ENCODE assay signal across 9 cellular contexts in genomic region chr3:167736264-167736787, GRCh38. TPM values are rescaled to one million over a fixed set of nuclear protein-coding genes. Genes with fewer than 3 reads are reported as not detected.
DNase-seq lines count a peak whose midpoint lies in the region; ATAC-seq and TF ChIP-seq lines count a peak whose summit lies in the region.
"Had no signal": no experiment of that assay in that cellular context is flagged by ENCODE, and none has a peak within 500 bp of the region (broad histone marks: within the 10 kb centered on the region; RNA-seq: fewer than 3 reads in every experiment).

No MANE protein-coding gene starts in this region.

- H3K4me3 Mint-ChIP-seq in stimulated activated memory B cell treated with anti-CD40 and anti-IgM and Interleukin-4, amounts not matched to agents 10 μg/mL and 1 μg/mL and 100 μg/mL, for 72 hours: peak overlapping the region; percentile 49

- H3K27ac Mint-ChIP-seq in stimulated activated memory B cell treated with anti-CD40 and anti-IgM and Interleukin-4, amounts not matched to agents 10 μg/mL and 1 μg/mL and 100 μg/mL, for 72 hours: no peak overlapping the region

- H3K4me3 ChIP-seq in HCT116 (replicated peaks in 1 of 2; ENCODE audit: low read depth in 1 of 2, low read length in 2 of 2) (peak overlapping the region; percentile 87 to 91), RWPE2 (ENCODE audit: severe bottlenecking) (peak overlapping the region; percentile 65), iPS-11a (ENCODE audit: low read depth, low read length) (peak overlapping the region; percentile 97)

- H3K27me3 ChIP-seq in HCT116 (ENCODE audit: insufficient read depth, low read length) (no peaks in the 10 kb centered on the region), RWPE2 (ENCODE audit: insufficient read depth, poor library complexity, severe bottlenecking) (no peaks in the 10 kb centered on the region)

- no peak for ATAC-seq in HCT116
- ATAC-seq in RWPE2 (ENCODE audit: low read depth): no peak
- ATAC-seq in stimulated activated memory B cell treated with anti-CD40 and anti-IgM and Interleukin-4, amounts not matched to agents 10 μg/mL and 1 μg/mL and 100 μg/mL, for 72 hours: no peak
- ATAC-seq in HG03469 (IDR thresholded peaks at IDR 0.05; ENCODE audit: unreplicated experiment): no peak

- TF ChIP-seq POLR2A in HCT116 (IDR thresholded peaks at IDR 0.05; ENCODE audit: borderline replicate concordance, extremely low read depth, insufficient read depth, insufficient read length): no peak

- no peak overlapping the region; the same call in 1 of the 2 replicates for H3K27ac ChIP-seq in HCT116 (ENCODE audit: low read depth, low read length)
- H3K27ac ChIP-seq in RWPE2 (ENCODE audit: poor library complexity, severe bottlenecking): peak overlapping the region; percentile 88

- no peak for TF ChIP-seq CTCF in HCT116 (IDR thresholded peaks at IDR 0.05 in 2 of 3, conservative IDR thresholded peaks at IDR 0.05 in 1 of 3; ENCODE audit: borderline replicate concordance in 1 of 3, insufficient read depth in 1 of 3, low read depth in 2 of 3, low read length in 2 of 3)
- TF ChIP-seq CTCF in RWPE2 (IDR thresholded peaks at IDR 0.05; ENCODE audit: poor library complexity, severe bottlenecking): no peak

- no peaks in the 10 kb centered on the region for H3K9me3 Mint-ChIP-seq in stimulated activated memory B cell treated with anti-CD40 and anti-IgM and Interleukin-4, amounts not matched to agents 10 μg/mL and 1 μg/mL and 100 μg/mL, for 72 hours

- H3K4me2 ChIP-seq in HCT116 (ENCODE audit: low read length): peak overlapping the region; percentile 86

- H4K20me1 ChIP-seq in HCT116 (ENCODE audit: insufficient read depth): peaks cover 8% of the 10 kb centered on the region; the same call in 1 of the 2 replicates

- peaks cover 34% of the 10 kb centered on the region for H3K4me1 Mint-ChIP-seq in stimulated activated memory B cell treated with anti-CD40 and anti-IgM and Interleukin-4, amounts not matched to agents 10 μg/mL and 1 μg/mL and 100 μg/mL, for 72 hours

- RAD21 ChIA-PET in HCT116 (lab: Charles Lee; ENCODE audit: low non-redundant PET in 1 of 2, low total read pairs in 2 of 2, uncharacterized antibody in 2 of 2, unreplicated experiment in 2 of 2): no interaction called here

- H3K9me2 ChIP-seq in HCT116 (ENCODE audit: insufficient read depth): no peaks in the 10 kb centered on the region

- TF ChIP-seq RAD21 in HCT116 (IDR thresholded peaks at IDR 0.05; ENCODE audit: low read depth): no peak

- CTCF ChIA-PET in HCT116 (lab: Charles Lee): no interaction called here

- DNase-seq in HCT116 (ENCODE audit: low read depth, low spot score) (no peak), RWPE2 (ENCODE audit: low spot score) (no peak), NCI-H1092 (lab: John Stamatoyannopoulos, UW) (no peak), H4 (ENCODE audit: low spot score) (no peak), mucosa of gallbladder (ENCODE audit: low spot score) (no peak)
- DNase-seq: stimulated activated CD4-positive, alpha-beta T cell treated with anti-CD3 and anti-CD28 coated beads, Interleukin-4, amount 100 ng/mL, for 1 hour had no signal

- peaks cover 10% of the 10 kb centered on the region for H3K36me3 Mint-ChIP-seq in stimulated activated memory B cell treated with anti-CD40 and anti-IgM and Interleukin-4, amounts not matched to agents 10 μg/mL and 1 μg/mL and 100 μg/mL, for 72 hours

- H2AFZ ChIP-seq in HCT116 (ENCODE audit: low read depth, low read length, poor library complexity, severe bottlenecking): no peak overlapping the region

- peaks cover 5 to 16% of the 10 kb centered on the region in 2 experiments; a peak in 3 of 4 replicates for H3K4me1 ChIP-seq in HCT116 (ENCODE audit: control insufficient read depth in 1 of 2, insufficient read depth in 2 of 2, low read length in 2 of 2)
- peaks cover 20% of the 10 kb centered on the region for H3K4me1 ChIP-seq in RWPE2 (ENCODE audit: insufficient read depth, poor library complexity, severe bottlenecking)

- no TSS peak for BruUV-seq in HCT116 (replicated peaks; lab: Mats Ljungman, UMichigan)

- peaks cover 30% of the 10 kb centered on the region for H3K79me2 ChIP-seq in HCT116 (ENCODE audit: insufficient read depth, low read length)

- H3K27me3 Mint-ChIP-seq in stimulated activated memory B cell treated with anti-CD40 and anti-IgM and Interleukin-4, amounts not matched to agents 10 μg/mL and 1 μg/mL and 100 μg/mL, for 72 hours: no peaks in the 10 kb centered on the region

- H3K36me3 ChIP-seq in HCT116 (ENCODE audit: control insufficient read depth in 1 of 2, insufficient read depth in 2 of 2, low read length in 2 of 2) (no peaks in the 10 kb centered on the region), RWPE2 (ENCODE audit: low read depth) (peaks cover 16% of the 10 kb centered on the region)

- H3K9ac ChIP-seq in HCT116 (ENCODE audit: low read length): peak overlapping the region; percentile 63

- POLR2A ChIA-PET in HCT116 (lab: Charles Lee): interaction anchor here (1.2 kb wide), 1 partner anchor 10 kb away, joined by 3 read pairs; no protein-coding TSS in a partner anchor

- intact Hi-C loops in HCT116 (cut with micrococcal nuclease): no loop called here

- no peaks in the 10 kb centered on the region for H3K9me3 ChIP-seq in HCT116 (ENCODE audit: control insufficient read depth in 1 of 2, insufficient read depth in 1 of 2, low read depth in 1 of 2, low read length in 2 of 2)
- H3K9me3 ChIP-seq in RWPE2 (ENCODE audit: severe bottlenecking): no peaks in the 10 kb centered on the region

TF ChIP-seq in HCT116, 20 proteins besides CTCF, POLR2A, EP300 and RAD21 (continues in another document):
- TF ChIP-seq ELF1 (IDR thresholded peaks at IDR 0.05; ENCODE audit: borderline replicate concordance, low read depth) (no peak), ZNF274 (IDR thresholded peaks at IDR 0.05; ENCODE audit: low read depth, low read length) (no peak), EGR1 (IDR thresholded peaks at IDR 0.05; ENCODE audit: low read depth) (no peak), FOSL1 (IDR thresholded peaks at IDR 0.05; ENCODE audit: low read depth) (no peak), EZH2 (IDR thresholded peaks at IDR 0.05) (no peak), TCF7L2 (IDR thresholded peaks at IDR 0.05; ENCODE audit: borderline replicate concordance, extremely low read depth, insufficient read depth, insufficient read length) (no peak), ZBTB33 (IDR thresholded peaks at IDR 0.05; ENCODE audit: extremely low read depth, insufficient replicate concordance, low read length) (no peak), SRF (IDR thresholded peaks at IDR 0.05; ENCODE audit: low read depth) (no peak), EZH2phosphoT487 (IDR thresholded peaks at IDR 0.05; ENCODE audit: borderline replicate concordance) (no peak), CEBPB (IDR thresholded peaks at IDR 0.05; ENCODE audit: low read depth) (no peak), POLR2AphosphoS5 (IDR thresholded peaks at IDR 0.05; ENCODE audit: low read depth, low read length) (no peak), CBX3 (IDR thresholded peaks at IDR 0.05; ENCODE audit: low read depth) (no peak), ZFX (IDR thresholded peaks at IDR 0.05) (no peak)
- TF ChIP-seq, protein P1, sequence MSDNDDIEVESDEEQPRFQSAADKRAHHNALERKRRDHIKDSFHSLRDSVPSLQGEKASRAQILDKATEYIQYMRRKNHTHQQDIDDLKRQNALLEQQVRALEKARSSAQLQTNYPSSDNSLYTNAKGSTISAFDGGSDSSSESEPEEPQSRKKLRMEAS (IDR thresholded peaks at IDR 0.05): no peak
- TF ChIP-seq, protein P2, sequence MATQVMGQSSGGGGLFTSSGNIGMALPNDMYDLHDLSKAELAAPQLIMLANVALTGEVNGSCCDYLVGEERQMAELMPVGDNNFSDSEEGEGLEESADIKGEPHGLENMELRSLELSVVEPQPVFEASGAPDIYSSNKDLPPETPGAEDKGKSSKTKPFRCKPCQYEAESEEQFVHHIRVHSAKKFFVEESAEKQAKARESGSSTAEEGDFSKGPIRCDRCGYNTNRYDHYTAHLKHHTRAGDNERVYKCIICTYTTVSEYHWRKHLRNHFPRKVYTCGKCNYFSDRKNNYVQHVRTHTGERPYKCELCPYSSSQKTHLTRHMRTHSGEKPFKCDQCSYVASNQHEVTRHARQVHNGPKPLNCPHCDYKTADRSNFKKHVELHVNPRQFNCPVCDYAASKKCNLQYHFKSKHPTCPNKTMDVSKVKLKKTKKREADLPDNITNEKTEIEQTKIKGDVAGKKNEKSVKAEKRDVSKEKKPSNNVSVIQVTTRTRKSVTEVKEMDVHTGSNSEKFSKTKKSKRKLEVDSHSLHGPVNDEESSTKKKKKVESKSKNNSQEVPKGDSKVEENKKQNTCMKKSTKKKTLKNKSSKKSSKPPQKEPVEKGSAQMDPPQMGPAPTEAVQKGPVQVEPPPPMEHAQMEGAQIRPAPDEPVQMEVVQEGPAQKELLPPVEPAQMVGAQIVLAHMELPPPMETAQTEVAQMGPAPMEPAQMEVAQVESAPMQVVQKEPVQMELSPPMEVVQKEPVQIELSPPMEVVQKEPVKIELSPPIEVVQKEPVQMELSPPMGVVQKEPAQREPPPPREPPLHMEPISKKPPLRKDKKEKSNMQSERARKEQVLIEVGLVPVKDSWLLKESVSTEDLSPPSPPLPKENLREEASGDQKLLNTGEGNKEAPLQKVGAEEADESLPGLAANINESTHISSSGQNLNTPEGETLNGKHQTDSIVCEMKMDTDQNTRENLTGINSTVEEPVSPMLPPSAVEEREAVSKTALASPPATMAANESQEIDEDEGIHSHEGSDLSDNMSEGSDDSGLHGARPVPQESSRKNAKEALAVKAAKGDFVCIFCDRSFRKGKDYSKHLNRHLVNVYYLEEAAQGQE (IDR thresholded peaks at IDR 0.05; ENCODE audit: low read depth): no peak

RNA-seq across cellular contexts. Expression of gene SERPINI1, which starts 0.8 kb away (rescaled TPM):
- total RNA-seq in HCT116 (2021; ENCODE audit: unreplicated experiment) (6.5 TPM), mucosa of gallbladder (2.9 TPM)
- polyA plus RNA-seq in HCT116 (2012): 1.5 and 3.0 TPM in 2 replicates
- 11.6 and 15.4 TPM in 2 replicates for total RNA-seq in H4 (2014; rRNA removed; shearing (Covaris generic))

RNA-seq across cellular contexts. Expression of gene PDCD10, which starts 1.6 kb away (rescaled TPM):
- total RNA-seq in HCT116 (2021; ENCODE audit: unreplicated experiment) (59.0 TPM), mucosa of gallbladder (33.5 TPM)
- 22.6 and 33.2 TPM in 2 replicates for polyA plus RNA-seq in HCT116 (2012)
- total RNA-seq in H4 (2014; rRNA removed; shearing (Covaris generic)): 94.3 and 121 TPM in 2 replicates
